26 cellular contexts compared by ENCODE assay signal in the genomic region with DNA sequence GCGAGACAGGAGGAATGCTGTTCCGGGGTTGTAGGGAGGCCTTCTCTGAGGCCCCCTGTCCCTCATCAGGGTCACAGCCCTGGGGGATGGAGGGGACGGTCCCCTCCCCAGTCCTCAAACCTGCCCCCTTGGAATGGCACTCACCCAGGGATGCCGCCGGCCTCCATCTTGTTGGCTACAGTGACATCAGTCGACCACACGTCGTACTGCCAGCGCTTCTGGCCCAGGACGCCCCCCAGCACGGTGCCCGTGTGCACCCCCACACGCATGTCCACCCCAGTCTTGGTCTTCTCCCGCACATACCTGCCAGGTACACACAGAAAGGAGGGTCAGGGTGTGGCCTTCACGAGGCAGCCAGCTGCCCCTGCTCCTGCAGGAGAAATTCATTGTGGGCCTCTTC. TPM values are rescaled to one million over a fixed set of nuclear protein-coding genes. Genes with fewer than 3 reads are reported as not detected.
DNase-seq lines count a peak whose midpoint lies in the region; ATAC-seq, FAIRE-seq and TF ChIP-seq lines count a peak whose summit lies in the region.
"Had no signal": no experiment of that assay in that cellular context is flagged by ENCODE, and none has a peak within 500 bp of the region (broad histone marks: within the 10 kb centered on the region; RNA-seq: fewer than 3 reads in every experiment).

No MANE protein-coding gene starts in this region.

- DNase-seq in HepG2 (ENCODE audit: low spot score) (no peak), right lobe of liver (no peak), neural crest cell (ENCODE audit: low read depth, low spot score) (no peak), osteoblast (ENCODE audit: insufficient read length, low spot score, missing footprints) (peak; percentile 72), T-helper 2 cell (no peak), urothelium cell line (ENCODE audit: low spot score) (no peak), sigmoid colon (no peak)
- no peak for DNase-seq in stimulated activated naive B cell treated with anti-CD40 and anti-IgM and Interleukin-4, amounts not matched to agents 10 μg/mL and 1 μg/mL and 100 μg/mL, for 72 hours
- DNase-seq: 8988T; ACHN; AML-193; BE2C; CD4-positive, alpha-beta T cell; CD8-positive, alpha-beta memory T cell; DMS 273 treated with DMSO at 0.1 percent for 48 hours; DMS79; EL; GDM1; H9 had no signal

- intact Hi-C loops in HepG2 (cut with micrococcal nuclease; ENCODE audit: unreplicated experiment): no loop called here
- intact Hi-C loops in right lobe of liver (cut with DNase I): no loop called here
- intact Hi-C loops in sigmoid colon (cut with DNase I): no loop called here

- H3K36me3 ChIP-seq in HepG2 (replicated peaks in 1 of 2; ENCODE audit: control insufficient read depth in 1 of 2, insufficient read depth in 2 of 2, low read length in 2 of 2): no peaks in the 10 kb centered on the region
- no peaks in the 10 kb centered on the region for H3K36me3 ChIP-seq in right lobe of liver
- no peaks in the 10 kb centered on the region for H3K36me3 ChIP-seq in osteoblast (ENCODE audit: insufficient read depth, low read length)
- peaks cover 0 to 18% (median 0%) of the 10 kb centered on the region in 4 donors for H3K36me3 ChIP-seq in sigmoid colon

- H3K9me3 ChIP-seq in HepG2 (ENCODE audit: low read length): no peaks in the 10 kb centered on the region
- no peaks in the 10 kb centered on the region for H3K9me3 ChIP-seq in right lobe of liver
- H3K9me3 ChIP-seq in osteoblast (ENCODE audit: low read depth, low read length): no peaks in the 10 kb centered on the region
- no peaks in the 10 kb centered on the region for H3K9me3 ChIP-seq in sigmoid colon
- H3K9me3 ChIP-seq: A549; BE2C; BLaER1 treated with 17β-estradiol and CSF1 and Interleukin-3, amounts not matched to agents 10 nM and 100 nM had no signal

- H3K4me1 ChIP-seq in HepG2 (ENCODE audit: insufficient read depth, low read length) (0 out of 2 replicates have a peak, but pooled peaks cover 9% of the 10 kb centered on the region), right lobe of liver (no peaks in the 10 kb centered on the region), osteoblast (ENCODE audit: insufficient read depth, low read length) (peaks cover 7% of the 10 kb centered on the region), sigmoid colon (no peaks in the 10 kb centered on the region)
- H3K4me1 ChIP-seq: A549, BE2C had no signal

- no peaks in the 10 kb centered on the region for H3K27me3 Mint-ChIP-seq in neural crest cell (ENCODE audit: low read depth)
- no peaks in the 10 kb centered on the region for H3K27me3 Mint-ChIP-seq in stimulated activated naive B cell treated with anti-CD40 and anti-IgM and Interleukin-4, amounts not matched to agents 10 μg/mL and 1 μg/mL and 100 μg/mL, for 72 hours
- H3K27me3 Mint-ChIP-seq: CD4-positive, alpha-beta T cell; CD8-positive, alpha-beta memory T cell had no signal

- TF ChIP-seq EP300 in HepG2 (IDR thresholded peaks at IDR 0.05; ENCODE audit: low read depth in 2 of 2, low read length in 2 of 2) (no peak), HepG2 (CRISPR knock-in tag; IDR thresholded peaks at IDR 0.05; ENCODE audit: borderline replicate concordance) (no peak), sigmoid colon (IDR thresholded peaks at IDR 0.05) (no peak)

- 19% methylated on average over 5 of the region's 15 CpGs for WGBS in HepG2 (ENCODE audit: low lambda C conversion rate)
- no CpG with 5 or more reads among the region's 15 CpGs for WGBS in right lobe of liver (ENCODE audit: insufficient coverage, low coverage, low lambda C conversion rate, missing lambda C conversion rate)
- WGBS in sigmoid colon, 2 donors: 91 to 93% methylated on average over 15 of the region's 15 CpGs

- TF ChIP-seq RAD21 in HepG2 (CRISPR knock-in tag; IDR thresholded peaks at IDR 0.05): no peak

- no TSS peak for BruUV-seq in HepG2 (replicated peaks; lab: Mats Ljungman, UMichigan)

- H3K9ac ChIP-seq in HepG2 (ENCODE audit: insufficient read depth, low read depth, low read length): no peak overlapping the region
- H3K9ac ChIP-seq: BLaER1 treated with 17β-estradiol and CSF1 and Interleukin-3, amounts not matched to agents 10 nM and 100 nM had no signal

- no peak overlapping the region for H3K4me3 Mint-ChIP-seq in neural crest cell
- H3K4me3 Mint-ChIP-seq in stimulated activated naive B cell treated with anti-CD40 and anti-IgM and Interleukin-4, amounts not matched to agents 10 μg/mL and 1 μg/mL and 100 μg/mL, for 72 hours: no peak overlapping the region
- H3K4me3 Mint-ChIP-seq: CD14-positive monocyte; CD4-positive, alpha-beta T cell; CD8-positive, alpha-beta memory T cell; GM23338; H9 had no signal

- no peak for ATAC-seq in HepG2
- ATAC-seq in right lobe of liver: no peak
- no peak for ATAC-seq in stimulated activated naive B cell treated with anti-CD40 and anti-IgM and Interleukin-4, amounts not matched to agents 10 μg/mL and 1 μg/mL and 100 μg/mL, for 72 hours (replicated peaks)
- ATAC-seq: GM12878, HCT116 had no signal

- H3K4me1 Mint-ChIP-seq in neural crest cell: peaks cover 5% of the 10 kb centered on the region
- no peaks in the 10 kb centered on the region for H3K4me1 Mint-ChIP-seq in stimulated activated naive B cell treated with anti-CD40 and anti-IgM and Interleukin-4, amounts not matched to agents 10 μg/mL and 1 μg/mL and 100 μg/mL, for 72 hours
- H3K4me1 Mint-ChIP-seq: CD14-positive monocyte; CD8-positive, alpha-beta memory T cell had no signal

- in situ Hi-C loops in HepG2 (cut with HindIII; ENCODE audit: extremely low pct_ligation_motif_present, low pct_unique_long_range_greater_than_20kb): no loop called here

- no peaks in the 10 kb centered on the region for H4K20me1 ChIP-seq in HepG2 (ENCODE audit: insufficient read depth, low read length)
- H4K20me1 ChIP-seq in osteoblast (ENCODE audit: insufficient read depth, low read length): no peaks in the 10 kb centered on the region

- CTCF ChIA-PET in HepG2 (lab: Yijun Ruan, JAX; ENCODE audit: low intra/inter-chr PET ratio, low total read pairs): no interaction called here

- H3K9me3 Mint-ChIP-seq in neural crest cell: no peaks in the 10 kb centered on the region
- H3K9me3 Mint-ChIP-seq in stimulated activated naive B cell treated with anti-CD40 and anti-IgM and Interleukin-4, amounts not matched to agents 10 μg/mL and 1 μg/mL and 100 μg/mL, for 72 hours: no peaks in the 10 kb centered on the region
- H3K9me3 Mint-ChIP-seq: CD4-positive, alpha-beta T cell; CD8-positive, alpha-beta memory T cell; GM23338; H9 had no signal

- POLR2A ChIA-PET in HepG2 (lab: Yijun Ruan, JAX): no interaction called here

- 0 out of 2 replicates have a peak overlapping the region, but pooled peaks have one; percentile 54 for H3K4me2 ChIP-seq in HepG2 (ENCODE audit: low read depth, low read length)
- no peak overlapping the region for H3K4me2 ChIP-seq in osteoblast (ENCODE audit: insufficient read depth, low read length)
- H3K4me2 ChIP-seq: A549; BLaER1 treated with 17β-estradiol and CSF1 and Interleukin-3, amounts not matched to agents 10 nM and 100 nM; GM23338 had no signal

- H3K4me3 ChIP-seq in HepG2 (replicated peaks in 1 of 3; ENCODE audit: insufficient read depth in 1 of 3, low read depth in 2 of 3, low read length in 3 of 3): no peak overlapping the region; a peak in 1 of 6 replicates
- no peak overlapping the region for H3K4me3 ChIP-seq in right lobe of liver
- no peak overlapping the region for H3K4me3 ChIP-seq in osteoblast (ENCODE audit: insufficient read depth, low read length)
- H3K4me3 ChIP-seq in sigmoid colon: no peak overlapping the region
- H3K4me3 ChIP-seq: A549; BLaER1 treated with 17β-estradiol and CSF1 and Interleukin-3, amounts not matched to agents 10 nM and 100 nM; GM12878; GM23338 had no signal

- H2AFZ ChIP-seq in HepG2 (ENCODE audit: low read length): no peak overlapping the region
- H2AFZ ChIP-seq in osteoblast (ENCODE audit: low read length): no peak overlapping the region
- H2AFZ ChIP-seq: GM23338 had no signal

- TF ChIP-seq POLR2A in HepG2 (IDR thresholded peaks at IDR 0.05; ENCODE audit: insufficient read depth in 1 of 2, low read depth in 2 of 2, low read length in 2 of 2) (no peak), right lobe of liver (IDR thresholded peaks at IDR 0.05) (no peak), sigmoid colon (IDR thresholded peaks at IDR 0.05) (no peak)

- H3K27ac ChIP-seq in HepG2 (ENCODE audit: extremely low read length, insufficient read depth, low read length): no peak overlapping the region
- no peak overlapping the region for H3K27ac ChIP-seq in right lobe of liver
- H3K27ac ChIP-seq in osteoblast (ENCODE audit: low read depth, low read length): no peak overlapping the region
- no peak overlapping the region for H3K27ac ChIP-seq in sigmoid colon
- H3K27ac ChIP-seq: A549; BLaER1 treated with 17β-estradiol and CSF1 and Interleukin-3, amounts not matched to agents 10 nM and 100 nM had no signal

- H3K79me2 ChIP-seq in HepG2 (ENCODE audit: insufficient read depth, low read length): no peaks in the 10 kb centered on the region
- no peaks in the 10 kb centered on the region for H3K79me2 ChIP-seq in osteoblast (ENCODE audit: insufficient read depth, low read length)

- H3K27me3 ChIP-seq in HepG2 (ENCODE audit: control insufficient read depth in 1 of 2, insufficient read depth in 2 of 2, low read length in 2 of 2) (peaks cover 20 to 81% of the 10 kb centered on the region in 2 experiments), right lobe of liver (no peaks in the 10 kb centered on the region), osteoblast (ENCODE audit: insufficient read depth, low read length) (no peaks in the 10 kb centered on the region), sigmoid colon (no peaks in the 10 kb centered on the region)
- H3K27me3 ChIP-seq: BE2C; BLaER1 treated with 17β-estradiol and CSF1 and Interleukin-3, amounts not matched to agents 10 nM and 100 nM had no signal

- no peak; the same call in 1 of the 2 replicates for TF ChIP-seq CTCF in HepG2 (CRISPR knock-in tag; IDR thresholded peaks at IDR 0.05)
- no peak for TF ChIP-seq CTCF in right lobe of liver (IDR thresholded peaks at IDR 0.05)
- TF ChIP-seq CTCF in neural crest cell (conservative IDR thresholded peaks at IDR 0.05): no peak
- no peak for TF ChIP-seq CTCF in osteoblast (IDR thresholded peaks at IDR 0.05; ENCODE audit: extremely low read depth, low read depth, low read length)
- TF ChIP-seq CTCF in sigmoid colon (IDR thresholded peaks at IDR 0.05): no peak

- H3K36me3 Mint-ChIP-seq in neural crest cell (ENCODE audit: low read depth): peaks cover 11% of the 10 kb centered on the region
- H3K36me3 Mint-ChIP-seq in stimulated activated naive B cell treated with anti-CD40 and anti-IgM and Interleukin-4, amounts not matched to agents 10 μg/mL and 1 μg/mL and 100 μg/mL, for 72 hours: peaks cover 62 to 78% of the 10 kb centered on the region in 2 donors

- FAIRE-seq in HepG2 (lab: Jason Lieb, UNC): no peak
- FAIRE-seq in urothelium cell line (lab: Jason Lieb, UNC): no peak
- FAIRE-seq: A549, D721Med, GM12878 had no signal

- H3K27ac Mint-ChIP-seq in neural crest cell (ENCODE audit: unreplicated experiment): peak overlapping the region; percentile 35
- H3K27ac Mint-ChIP-seq in stimulated activated naive B cell treated with anti-CD40 and anti-IgM and Interleukin-4, amounts not matched to agents 10 μg/mL and 1 μg/mL and 100 μg/mL, for 72 hours: peak overlapping the region; percentile 20
- H3K27ac Mint-ChIP-seq: CD4-positive, alpha-beta T cell; GM23338 had no signal

RNA-seq across cellular contexts. Expression of a gene that starts 46.5 kb away (rescaled TPM):
- total RNA-seq in HepG2 (2016; rRNA removed; fragmentation: Illumina TruSeq; extraction: Trizol) (35.5 and 41.4 TPM in 2 replicates), right lobe of liver (1 to 10 TPM; 1.6 to 6.0 (median 3.1) TPM), neural crest cell (69.3 and 69.7 TPM in 2 replicates), osteoblast (8.0 and 9.1 TPM in 2 replicates), sigmoid colon (1 to 10 TPM in 2 of 4 donors, under 1 TPM in 2; 0.49 to 5.7 (median 1.7) TPM)
- total RNA-seq in HepG2 (2016; cell fraction: cytosol; rRNA removed; fragmentation: Illumina TruSeq; extraction: Trizol; ENCODE audit: low read depth): 8.3 and 11.5 TPM in 2 replicates
- 35.8 and 39.7 TPM in 2 replicates for total RNA-seq in HepG2 (2016; cell fraction: insoluble cytoplasmic fraction; rRNA removed; fragmentation: Illumina TruSeq; extraction: Trizol)
- total RNA-seq in HepG2 (2016; cell fraction: membrane; rRNA removed; fragmentation: Illumina TruSeq; extraction: Trizol): 17.2 and 19.2 TPM in 2 replicates
- 37.7 and 41.8 TPM in 2 replicates for total RNA-seq in HepG2 (2016; cell fraction: nucleus; rRNA removed; fragmentation: Illumina TruSeq; extraction: Trizol)
- polyA plus RNA-seq in HepG2 (2011; rRNA removed) (15.0 and 19.7 TPM in 2 replicates), sigmoid colon (10 to 100 TPM in 1 of 3 donors, 1 to 10 TPM in 2; 4.9 to 10.4 (median 6.0) TPM)
- 11.4 and 14.1 TPM in 2 replicates for polyA plus RNA-seq in HepG2 (2011; cell fraction: cytosol; rRNA removed)
- polyA plus RNA-seq in HepG2 (2011; cell fraction: nucleus; rRNA removed): 21.1 and 29.9 TPM in 2 replicates
- polyA plus RNA-seq in HepG2 (2012): 7.0 and 12.0 TPM in 2 replicates
- 4.1 and 8.1 TPM in 2 replicates for polyA plus RNA-seq in HepG2 (2016; cell fraction: cytosol; fragmentation: Illumina TruSeq; extraction: Trizol; ENCODE audit: low read depth)
- 36.7 and 40.3 TPM in 2 replicates for polyA plus RNA-seq in HepG2 (2016; cell fraction: insoluble cytoplasmic fraction; fragmentation: Illumina TruSeq; extraction: Trizol; ENCODE audit: low read depth)
- 11.8 and 13.7 TPM in 2 replicates for polyA plus RNA-seq in HepG2 (2016; cell fraction: membrane; fragmentation: Illumina TruSeq; extraction: Trizol; ENCODE audit: low read depth)
- 53.5 and 60.4 TPM in 2 replicates for polyA plus RNA-seq in HepG2 (2016; cell fraction: nucleus; fragmentation: Illumina TruSeq; extraction: Trizol; ENCODE audit: insufficient read depth, low read depth)
- polyA minus RNA-seq in HepG2 (2011; rRNA and poly(A)+ RNA removed; ENCODE audit: low replicate concordance): 43.4 and 73.1 TPM in 2 replicates
- 7.8 and 14.2 TPM in 2 replicates for polyA minus RNA-seq in HepG2 (2011; cell fraction: cytosol; rRNA and poly(A)+ RNA removed)
- polyA minus RNA-seq in HepG2 (2011; cell fraction: nucleus; rRNA and poly(A)+ RNA removed): 38.0 and 52.5 TPM in 2 replicates

RNA-seq across cellular contexts. Expression of a gene that starts 46.5 kb away (rescaled TPM):
- 69.1 and 72.6 TPM in 2 replicates for total RNA-seq in HepG2 (2016; rRNA removed; fragmentation: Illumina TruSeq; extraction: Trizol)
- 60.4 and 67.3 TPM in 2 replicates for total RNA-seq in HepG2 (2016; cell fraction: cytosol; rRNA removed; fragmentation: Illumina TruSeq; extraction: Trizol; ENCODE audit: low read depth)
- 72.7 and 87.7 TPM in 2 replicates for total RNA-seq in HepG2 (2016; cell fraction: insoluble cytoplasmic fraction; rRNA removed; fragmentation: Illumina TruSeq; extraction: Trizol)
- total RNA-seq in HepG2 (2016; cell fraction: membrane; rRNA removed; fragmentation: Illumina TruSeq; extraction: Trizol): 94.1 and 99.1 TPM in 2 replicates
- total RNA-seq in HepG2 (2016; cell fraction: nucleus; rRNA removed; fragmentation: Illumina TruSeq; extraction: Trizol): 23.3 and 24.3 TPM in 2 replicates
- 75.4 and 90.8 TPM in 2 replicates for polyA plus RNA-seq in HepG2 (2011; rRNA removed)
- polyA plus RNA-seq in HepG2 (2011; cell fraction: cytosol; rRNA removed): 56.6 and 90.9 TPM in 2 replicates
- polyA plus RNA-seq in HepG2 (2011; cell fraction: nucleus; rRNA removed): 25.2 and 28.1 TPM in 2 replicates
- 66.4 and 75.5 TPM in 2 replicates for polyA plus RNA-seq in HepG2 (2012)
- 77.6 and 78.5 TPM in 2 replicates for polyA plus RNA-seq in HepG2 (2016; cell fraction: cytosol; fragmentation: Illumina TruSeq; extraction: Trizol; ENCODE audit: low read depth)
- polyA plus RNA-seq in HepG2 (2016; cell fraction: insoluble cytoplasmic fraction; fragmentation: Illumina TruSeq; extraction: Trizol; ENCODE audit: low read depth): 76.5 and 83.9 TPM in 2 replicates
- polyA plus RNA-seq in HepG2 (2016; cell fraction: membrane; fragmentation: Illumina TruSeq; extraction: Trizol; ENCODE audit: low read depth): 88.1 and 94.4 TPM in 2 replicates
- polyA plus RNA-seq in HepG2 (2016; cell fraction: nucleus; fragmentation: Illumina TruSeq; extraction: Trizol; ENCODE audit: insufficient read depth, low read depth): 51.1 and 58.4 TPM in 2 replicates
- 41.5 and 57.2 TPM in 2 replicates for polyA minus RNA-seq in HepG2 (2011; rRNA and poly(A)+ RNA removed; ENCODE audit: low replicate concordance)
- polyA minus RNA-seq in HepG2 (2011; cell fraction: cytosol; rRNA and poly(A)+ RNA removed): 8.2 and 15.7 TPM in 2 replicates
- polyA minus RNA-seq in HepG2 (2011; cell fraction: nucleus; rRNA and poly(A)+ RNA removed): 25.1 and 28.7 TPM in 2 replicates
- total RNA-seq in right lobe of liver: 10 to 100 TPM; 10.1 to 16.4 (median 15.3) TPM
- 38.2 and 42.7 TPM in 2 replicates for total RNA-seq in neural crest cell
- total RNA-seq in osteoblast: 21.5 and 25.0 TPM in 2 replicates
- total RNA-seq in sigmoid colon: 10 to 100 TPM; 10.5 to 36.0 (median 14.2) TPM
- 10 to 100 TPM; 35.5 to 56.4 (median 55.3) TPM for polyA plus RNA-seq in sigmoid colon
